Comparison of ENCODE assay signal across 3 cellular contexts in the genomic region with DNA sequence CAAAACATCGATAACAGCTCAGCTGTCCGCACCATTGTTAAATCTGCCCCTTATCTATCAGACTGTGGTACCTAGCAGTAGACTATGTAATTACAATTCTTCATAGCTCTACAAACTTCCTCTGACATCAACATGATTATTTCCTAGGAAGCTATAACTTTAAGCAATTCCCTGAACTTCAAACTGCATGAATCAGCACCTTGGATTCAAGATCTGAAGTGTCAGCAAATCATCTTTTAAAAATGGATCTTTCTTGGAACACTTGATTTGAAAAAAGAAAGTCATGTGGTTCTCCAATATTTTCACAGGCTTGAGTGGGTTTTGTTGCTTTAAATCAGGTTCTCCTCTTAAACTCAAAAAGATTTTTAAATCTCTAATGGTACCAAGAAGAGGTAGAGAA.
TF ChIP-seq lines count a peak whose summit lies in the region.

No MANE protein-coding gene starts in this region.

TF ChIP-seq in HepG2, 621 proteins besides CTCF, POLR2A, EP300 and RAD21:
- TF ChIP-seq ZNF589 (CRISPR knock-in tag; conservative IDR thresholded peaks at IDR 0.05) (no peak), CHD4 (IDR thresholded peaks at IDR 0.05; ENCODE audit: borderline replicate concordance, low read length) (no peak), GATAD1 (CRISPR knock-in tag; IDR thresholded peaks at IDR 0.05) (no peak), MAFF (IDR thresholded peaks at IDR 0.05; ENCODE audit: low read depth, low read length) (peak; percentile 63), SMAD1 (CRISPR knock-in tag; IDR thresholded peaks at IDR 0.05; ENCODE audit: borderline replicate concordance, low read depth) (no peak), DNMT3B (CRISPR knock-in tag; conservative IDR thresholded peaks at IDR 0.05) (no peak), ZNF451 (CRISPR knock-in tag; IDR thresholded peaks at IDR 0.05) (no peak), ZNF335 (CRISPR knock-in tag; IDR thresholded peaks at IDR 0.05) (no peak), ZFP62 (CRISPR knock-in tag; IDR thresholded peaks at IDR 0.05) (no peak), MAFK (conservative IDR thresholded peaks at IDR 0.05 in 1 of 2, IDR thresholded peaks at IDR 0.05 in 1 of 2; ENCODE audit: low read length in 2 of 2) (peak in 1 of 2 experiments; percentile 73; a peak in 2 of 4 replicates)
- TF ChIP-seq, protein P1, sequence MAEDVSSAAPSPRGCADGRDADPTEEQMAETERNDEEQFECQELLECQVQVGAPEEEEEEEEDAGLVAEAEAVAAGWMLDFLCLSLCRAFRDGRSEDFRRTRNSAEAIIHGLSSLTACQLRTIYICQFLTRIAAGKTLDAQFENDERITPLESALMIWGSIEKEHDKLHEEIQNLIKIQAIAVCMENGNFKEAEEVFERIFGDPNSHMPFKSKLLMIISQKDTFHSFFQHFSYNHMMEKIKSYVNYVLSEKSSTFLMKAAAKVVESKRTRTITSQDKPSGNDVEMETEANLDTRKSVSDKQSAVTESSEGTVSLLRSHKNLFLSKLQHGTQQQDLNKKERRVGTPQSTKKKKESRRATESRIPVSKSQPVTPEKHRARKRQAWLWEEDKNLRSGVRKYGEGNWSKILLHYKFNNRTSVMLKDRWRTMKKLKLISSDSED (CRISPR knock-in tag; IDR thresholded peaks at IDR 0.05) = no peak
- TF ChIP-seq, protein P2, sequence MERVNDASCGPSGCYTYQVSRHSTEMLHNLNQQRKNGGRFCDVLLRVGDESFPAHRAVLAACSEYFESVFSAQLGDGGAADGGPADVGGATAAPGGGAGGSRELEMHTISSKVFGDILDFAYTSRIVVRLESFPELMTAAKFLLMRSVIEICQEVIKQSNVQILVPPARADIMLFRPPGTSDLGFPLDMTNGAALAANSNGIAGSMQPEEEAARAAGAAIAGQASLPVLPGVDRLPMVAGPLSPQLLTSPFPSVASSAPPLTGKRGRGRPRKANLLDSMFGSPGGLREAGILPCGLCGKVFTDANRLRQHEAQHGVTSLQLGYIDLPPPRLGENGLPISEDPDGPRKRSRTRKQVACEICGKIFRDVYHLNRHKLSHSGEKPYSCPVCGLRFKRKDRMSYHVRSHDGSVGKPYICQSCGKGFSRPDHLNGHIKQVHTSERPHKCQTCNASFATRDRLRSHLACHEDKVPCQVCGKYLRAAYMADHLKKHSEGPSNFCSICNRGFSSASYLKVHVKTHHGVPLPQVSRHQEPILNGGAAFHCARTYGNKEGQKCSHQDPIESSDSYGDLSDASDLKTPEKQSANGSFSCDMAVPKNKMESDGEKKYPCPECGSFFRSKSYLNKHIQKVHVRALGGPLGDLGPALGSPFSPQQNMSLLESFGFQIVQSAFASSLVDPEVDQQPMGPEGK (CRISPR knock-in tag; IDR thresholded peaks at IDR 0.05) = no peak

TF ChIP-seq in K562, 482 proteins besides CTCF, POLR2A, EP300 and RAD21:
- TF ChIP-seq POLR2H (tag; IDR thresholded peaks at IDR 0.05; ENCODE audit: low read depth) = no peak
- TF ChIP-seq ZNF316 (IDR thresholded peaks at IDR 0.05) = peak; percentile 46; the same call in 1 of the 2 replicates

TF ChIP-seq in endothelial cell of umbilical vein, 7 proteins besides CTCF, POLR2A, EP300 and RAD21:
- TF ChIP-seq JUN (IDR thresholded peaks at IDR 0.05; ENCODE audit: borderline replicate concordance, insufficient read depth, insufficient read length, low read depth) (no peak), POLR2AphosphoS5 (IDR thresholded peaks at IDR 0.05; ENCODE audit: insufficient read depth, low read depth, low read length) (no peak), EZH2 (IDR thresholded peaks at IDR 0.05; ENCODE audit: borderline replicate concordance, low read depth, low read length, severe bottlenecking) (no peak), MYC (IDR thresholded peaks at IDR 0.05; ENCODE audit: low read depth, low read length) (no peak), GATA2 (IDR thresholded peaks at IDR 0.05; ENCODE audit: insufficient read depth, insufficient read length, low read depth, low read length) (no peak), FOS (IDR thresholded peaks at IDR 0.05; ENCODE audit: borderline replicate concordance, insufficient read depth, low read length) (no peak)
- TF ChIP-seq, protein P3, sequence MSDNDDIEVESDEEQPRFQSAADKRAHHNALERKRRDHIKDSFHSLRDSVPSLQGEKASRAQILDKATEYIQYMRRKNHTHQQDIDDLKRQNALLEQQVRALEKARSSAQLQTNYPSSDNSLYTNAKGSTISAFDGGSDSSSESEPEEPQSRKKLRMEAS (IDR thresholded peaks at IDR 0.05; ENCODE audit: insufficient read depth, insufficient read length) = no peak
TF ChIP-seq in endothelial cell of umbilical vein: peak in this region for 0.
